Comparison of ENCODE assay signal across 1 cellular context in genomic region chr16:73717266-73718057, GRCh38.
TF ChIP-seq lines count a peak whose summit lies in the region.

No MANE protein-coding gene starts in this region.

TF ChIP-seq in GM23338, 12 proteins besides CTCF, POLR2A, EP300 and RAD21 (continued from another document):
- TF ChIP-seq ZNF462 (CRISPR knock-in tag; IDR thresholded peaks at IDR 0.05) (no peak), NANOG (IDR thresholded peaks at IDR 0.05; ENCODE audit: borderline replicate concordance) (no peak), POLR2AphosphoS5 (IDR thresholded peaks at IDR 0.05; ENCODE audit: low read depth) (no peak)
